Comparison of ENCODE assay signal across 1 cellular context in the genomic region with DNA sequence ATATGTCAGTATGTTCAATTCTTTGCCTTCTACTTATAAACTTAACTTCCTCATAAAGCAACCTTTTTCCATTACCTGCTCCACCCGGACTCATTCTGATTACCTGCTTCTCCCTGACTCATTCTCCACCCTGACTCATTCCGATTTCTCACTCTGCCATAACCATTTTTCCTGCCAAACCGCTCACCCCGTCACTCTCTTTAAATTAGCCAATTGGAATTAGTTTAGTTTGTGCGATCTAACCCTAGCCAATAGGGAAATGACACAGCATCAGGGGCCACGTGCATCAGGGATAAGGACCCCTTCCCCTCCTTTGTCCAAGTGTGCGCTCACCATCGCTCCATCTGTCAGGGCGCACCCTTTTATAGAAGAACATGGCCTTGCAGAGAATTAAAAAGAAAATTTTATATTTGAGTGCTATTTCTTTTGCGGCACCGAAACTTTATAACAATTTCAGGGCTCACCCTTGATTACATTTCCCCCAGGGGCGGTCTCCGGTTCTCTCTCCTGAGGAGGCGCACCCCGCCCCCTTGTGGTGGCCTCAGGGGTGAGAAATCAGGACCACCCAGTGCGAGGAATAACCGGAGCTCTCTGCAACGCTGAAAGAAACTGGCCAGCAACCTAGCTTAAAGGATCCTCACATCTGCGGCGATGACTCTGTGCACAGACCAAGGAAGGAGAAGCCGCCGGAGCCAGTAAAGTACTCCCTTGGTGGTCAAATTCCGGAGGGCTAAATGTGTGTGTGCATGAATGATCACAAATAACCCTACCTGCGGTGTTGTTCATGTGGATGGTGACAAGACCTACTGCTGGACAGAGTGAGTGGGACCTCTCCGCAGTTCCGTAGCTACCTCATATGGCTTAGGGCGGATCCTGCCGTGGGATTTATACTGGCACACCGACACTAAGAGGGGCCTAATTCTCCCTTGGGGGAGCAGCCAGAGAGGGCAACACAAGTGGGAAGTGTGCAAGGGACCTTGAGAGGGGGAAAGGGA.
TF ChIP-seq lines count a peak whose summit lies in the region.

No MANE protein-coding gene starts in this region.

TF ChIP-seq in H1, 55 proteins besides CTCF, POLR2A, EP300 and RAD21:
- TF ChIP-seq SUZ12 (IDR thresholded peaks at IDR 0.05; ENCODE audit: low read length) (no peak), JUND (IDR thresholded peaks at IDR 0.05; ENCODE audit: low read length) (0 out of 2 replicates have a peak, but pooled peaks have one; percentile 30), RBBP5 (IDR thresholded peaks at IDR 0.05; ENCODE audit: borderline replicate concordance, low read depth, low read length) (peak; percentile 43; the same call in 1 of the 2 replicates), RXRA (IDR thresholded peaks at IDR 0.05; ENCODE audit: insufficient read depth, low read depth, low read length) (no peak), KDM1A (IDR thresholded peaks at IDR 0.05; ENCODE audit: borderline replicate concordance, low read length) (no peak), ASH2L (IDR thresholded peaks at IDR 0.05; ENCODE audit: low read length) (peak; percentile 76), SP1 (IDR thresholded peaks at IDR 0.05; ENCODE audit: low read depth, low read length) (0 out of 2 replicates have a peak, but pooled peaks have one; percentile 13), TBP (IDR thresholded peaks at IDR 0.05; ENCODE audit: low read depth, low read length) (peak; percentile 40; the same call in 1 of the 2 replicates), SIN3A (conservative IDR thresholded peaks at IDR 0.05 in 1 of 2, IDR thresholded peaks at IDR 0.05 in 1 of 2; ENCODE audit: low read depth in 1 of 2, low read length in 2 of 2) (0 out of 4 replicates have a peak, but pooled peaks of 1 of the 2 experiments have one; percentile 52)
- TF ChIP-seq, protein P1, sequence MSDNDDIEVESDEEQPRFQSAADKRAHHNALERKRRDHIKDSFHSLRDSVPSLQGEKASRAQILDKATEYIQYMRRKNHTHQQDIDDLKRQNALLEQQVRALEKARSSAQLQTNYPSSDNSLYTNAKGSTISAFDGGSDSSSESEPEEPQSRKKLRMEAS (IDR thresholded peaks at IDR 0.05): peak; percentile 81
- TF ChIP-seq, protein P2, sequence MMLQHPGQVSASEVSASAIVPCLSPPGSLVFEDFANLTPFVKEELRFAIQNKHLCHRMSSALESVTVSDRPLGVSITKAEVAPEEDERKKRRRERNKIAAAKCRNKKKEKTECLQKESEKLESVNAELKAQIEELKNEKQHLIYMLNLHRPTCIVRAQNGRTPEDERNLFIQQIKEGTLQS (IDR thresholded peaks at IDR 0.05; ENCODE audit: insufficient read depth, low read depth, low read length): 0 out of 2 replicates have a peak, but pooled peaks have one; percentile 2
- TF ChIP-seq, protein P3, sequence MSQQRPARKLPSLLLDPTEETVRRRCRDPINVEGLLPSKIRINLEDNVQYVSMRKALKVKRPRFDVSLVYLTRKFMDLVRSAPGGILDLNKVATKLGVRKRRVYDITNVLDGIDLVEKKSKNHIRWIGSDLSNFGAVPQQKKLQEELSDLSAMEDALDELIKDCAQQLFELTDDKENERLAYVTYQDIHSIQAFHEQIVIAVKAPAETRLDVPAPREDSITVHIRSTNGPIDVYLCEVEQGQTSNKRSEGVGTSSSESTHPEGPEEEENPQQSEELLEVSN (IDR thresholded peaks at IDR 0.05): peak; percentile 32
